ENCODE assay signal across 17 cellular contexts in the genomic region with DNA sequence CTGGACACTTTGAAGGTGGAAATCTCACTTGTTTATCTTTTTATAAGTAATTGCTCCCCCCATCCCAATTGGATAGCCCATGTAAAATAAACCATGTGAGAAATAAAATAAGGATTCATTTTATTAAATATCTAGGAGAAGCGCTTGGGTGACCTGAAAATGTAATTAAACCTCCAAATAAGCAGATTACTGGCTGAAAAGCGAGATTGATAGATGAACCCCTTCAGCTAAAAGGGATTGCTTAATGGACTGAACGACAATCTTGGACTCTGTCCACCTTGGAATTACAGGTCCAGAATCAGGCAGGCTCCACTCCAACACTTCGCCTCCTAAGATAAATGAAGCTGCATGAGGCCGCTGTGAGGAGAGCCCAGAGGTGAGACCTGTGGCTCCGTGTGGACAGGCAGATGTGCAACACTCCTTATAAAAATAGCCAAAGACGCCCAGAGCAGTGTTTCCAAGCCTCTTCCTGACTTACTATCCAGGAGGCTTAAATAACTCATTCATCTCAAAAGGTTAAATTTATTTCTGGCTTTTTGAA.
DNase-seq lines count a peak whose midpoint lies in the region; ATAC-seq and TF ChIP-seq lines count a peak whose summit lies in the region.
"Had no signal": no experiment of that assay in that cellular context is flagged by ENCODE, and none has a peak within 500 bp of the region (broad histone marks: within the 10 kb centered on the region; RNA-seq: fewer than 3 reads in every experiment).

No MANE protein-coding gene starts in this region.

- H3K36me3 ChIP-seq in WERI-Rb-1: no peaks in the 10 kb centered on the region

- peak overlapping the region; percentile 47 for H3K27ac Mint-ChIP-seq in mesothelial cell of epicardium
- H3K27ac Mint-ChIP-seq: CD8-positive, alpha-beta memory T cell had no signal

- no peaks in the 10 kb centered on the region for H3K9me3 Mint-ChIP-seq in mesothelial cell of epicardium
- H3K9me3 Mint-ChIP-seq: CD8-positive, alpha-beta memory T cell had no signal

- peaks cover 32% of the 10 kb centered on the region for H3K4me1 Mint-ChIP-seq in mesothelial cell of epicardium
- H3K4me1 Mint-ChIP-seq: CD8-positive, alpha-beta memory T cell had no signal

- H3K36me3 Mint-ChIP-seq in mesothelial cell of epicardium: no peaks in the 10 kb centered on the region

- no peak for ATAC-seq in GM18909 (IDR thresholded peaks at IDR 0.05; ENCODE audit: poor library complexity, unreplicated experiment)

- TF ChIP-seq CTCF in WERI-Rb-1 (IDR thresholded peaks at IDR 0.05; ENCODE audit: low read depth, low read length) (no peak), mesothelial cell of epicardium (IDR thresholded peaks at IDR 0.05; ENCODE audit: unreplicated experiment) (no peak)

- DNase-seq in Ammon's horn (ENCODE audit: low spot score): peak; percentile 14
- peak; percentile 48 for DNase-seq in NCI-H1092 treated with DMSO at 0.1 percent for 48 hours (lab: John Stamatoyannopoulos, UW)
- DNase-seq in WERI-Rb-1: peak; percentile 58
- no peak for DNase-seq in mesothelial cell of epicardium (ENCODE audit: low spot score in 2 of 2, unreplicated experiment in 2 of 2)
- no peak for DNase-seq in SHP77 treated with DMSO at 0.1 percent for 48 hours (lab: John Stamatoyannopoulos, UW)
- DNase-seq in globus pallidus (ENCODE audit: low spot score): no peak
- DNase-seq: CD8-positive, alpha-beta memory T cell; GF-D8; Karpas-422; MM.1S; NCI-H1417; NCI-H1930; NCI-H2171; NCI-H526; PC-9; SW 1271 had no signal

- H3K9me3 ChIP-seq in WERI-Rb-1 (ENCODE audit: severe bottlenecking): peaks cover 2% of the 10 kb centered on the region

- no peak overlapping the region for H3K27ac ChIP-seq in WERI-Rb-1
- H3K27ac ChIP-seq: PC-9 had no signal

- no peak overlapping the region for H3K4me3 ChIP-seq in WERI-Rb-1 (ENCODE audit: low read depth, low read length)
- H3K4me3 ChIP-seq: PC-9 had no signal

- H3K27me3 Mint-ChIP-seq in mesothelial cell of epicardium (ENCODE audit: low read depth): peaks cover 2% of the 10 kb centered on the region

- no peaks in the 10 kb centered on the region for H3K27me3 ChIP-seq in WERI-Rb-1 (ENCODE audit: insufficient read depth, low read depth, severe bottlenecking)

- no peak overlapping the region for H3K4me3 Mint-ChIP-seq in mesothelial cell of epicardium
- H3K4me3 Mint-ChIP-seq: CD8-positive, alpha-beta memory T cell had no signal

Comparison
In these comparisons a context has a peak if more than half of its experiments do, and no peak if none do; other contexts are left out.
1. DNase-seq: peak in Ammon's horn (single experiment), NCI-H1092 treated with DMSO at 0.1 percent for 48 hours (single experiment) and WERI-Rb-1 (single experiment); none in mesothelial cell of epicardium (0 of 2), SHP77 treated with DMSO at 0.1 percent for 48 hours (single experiment) and globus pallidus (single experiment).